In the genomic region with DNA sequence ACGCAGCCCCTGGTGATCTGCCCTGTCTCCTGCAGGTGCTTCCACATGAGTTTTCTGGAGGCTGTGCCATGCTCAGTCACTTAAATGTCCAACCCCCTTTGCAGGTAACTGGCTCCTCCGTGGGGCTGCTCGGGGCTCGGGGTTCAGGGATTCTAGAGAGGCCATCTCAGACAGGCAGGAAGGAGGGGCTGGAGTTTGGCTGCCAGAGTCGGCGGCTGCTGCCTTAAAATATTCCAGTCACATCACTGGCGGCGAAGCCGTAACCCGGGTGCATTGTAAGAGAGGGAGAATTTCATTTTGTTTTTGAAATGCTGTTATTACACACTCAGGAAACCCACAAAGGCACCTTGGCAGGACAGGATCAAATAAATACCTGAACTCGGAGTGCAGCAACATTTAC, we compare ENCODE assay signal across 24 cellular contexts.
"Had no signal": no experiment of that assay in that cellular context is flagged by ENCODE, and none has a peak within 500 bp of the region (broad histone marks: within the 10 kb centered on the region; RNA-seq: fewer than 3 reads in every experiment).

No MANE protein-coding gene starts in this region.

- H3K27ac Mint-ChIP-seq: activated CD4-positive, alpha-beta memory T cell treated with anti-CD3 and anti-CD28 coated beads, Interleukin-2, amount 10 ng/mL, durations not matched to agents 7 days and 5 days; activated CD4-positive, alpha-beta T cell treated with anti-CD3 and anti-CD28 coated beads for 36 hours; activated naive CD8-positive, alpha-beta T cell treated with anti-CD3 and anti-CD28 coated beads, Interleukin-2, amount 10 ng/mL, durations not matched to agents 7 days and 5 days; IgD-negative memory B cell had no signal

- H3K4me1 Mint-ChIP-seq: activated CD4-positive, alpha-beta memory T cell treated with anti-CD3 and anti-CD28 coated beads, Interleukin-2, amount 10 ng/mL, durations not matched to agents 7 days and 5 days; activated CD4-positive, alpha-beta T cell treated with anti-CD3 and anti-CD28 coated beads for 36 hours; activated naive CD8-positive, alpha-beta T cell treated with anti-CD3 and anti-CD28 coated beads, Interleukin-2, amount 10 ng/mL, durations not matched to agents 7 days and 5 days; IgD-negative memory B cell had no signal

- ATAC-seq: activated CD4-positive, alpha-beta T cell treated with anti-CD3 and anti-CD28 coated beads for 36 hours; body of pancreas; Panc1 had no signal

- DNase-seq: activated CD4-positive, alpha-beta memory T cell treated with anti-CD3 and anti-CD28 coated beads, Interleukin-2, amount 10 ng/mL, durations not matched to agents 7 days and 5 days; activated CD4-positive, alpha-beta T cell treated with anti-CD3 and anti-CD28 coated beads for 36 hours; activated CD4-positive, alpha-beta T cell treated with anti-CD3 and anti-CD28 coated beads, Interleukin-2, amount 50 U/mL, for 1 hour; activated naive CD4-positive, alpha-beta T cell treated with anti-CD3 and anti-CD28 coated beads, Interleukin-2, amount 50 U/mL, for 16 hours; activated naive CD8-positive, alpha-beta T cell treated with anti-CD3 and anti-CD28 coated beads, Interleukin-2, amount 10 ng/mL, durations not matched to agents 7 days and 5 days; activated T-cell treated with anti-CD3 and anti-CD28 coated beads for 4 hours; adrenal gland; body of pancreas; KG1; NCI-H1092; NCI-H1417 treated with DMSO at 0.1 percent for 48 hours; NCI-H1694; NCI-H2029; NCI-H2107; NCI-H226; NK-92 treated with Interleukin-12 subunit alpha and Interleukin-12 subunit beta, amount 100 ng/mL, for 24 hours; OCI-M1; Right ventricle myocardium superior; SJCRH30; SK-N-SH; T-helper 1 cell; WERI-Rb-1 had no signal

- H3K4me3 Mint-ChIP-seq: activated CD4-positive, alpha-beta memory T cell treated with anti-CD3 and anti-CD28 coated beads, Interleukin-2, amount 10 ng/mL, durations not matched to agents 7 days and 5 days; activated CD4-positive, alpha-beta T cell treated with anti-CD3 and anti-CD28 coated beads for 36 hours; activated naive CD8-positive, alpha-beta T cell treated with anti-CD3 and anti-CD28 coated beads, Interleukin-2, amount 10 ng/mL, durations not matched to agents 7 days and 5 days; IgD-negative memory B cell had no signal

- H3K27me3 Mint-ChIP-seq: activated CD4-positive, alpha-beta memory T cell treated with anti-CD3 and anti-CD28 coated beads, Interleukin-2, amount 10 ng/mL, durations not matched to agents 7 days and 5 days; activated CD4-positive, alpha-beta T cell treated with anti-CD3 and anti-CD28 coated beads for 36 hours had no signal
